Comparison of ENCODE assay signal across 13 cellular contexts in genomic region chr7:47392241-47392759, GRCh38.
DNase-seq lines count a peak whose midpoint lies in the region; ATAC-seq and TF ChIP-seq lines count a peak whose summit lies in the region.
"Had no signal": no experiment of that assay in that cellular context is flagged by ENCODE, and none has a peak within 500 bp of the region (broad histone marks: within the 10 kb centered on the region; RNA-seq: fewer than 3 reads in every experiment).

No MANE protein-coding gene starts in this region.

- H3K4me1 ChIP-seq in body of pancreas (peaks cover 22% of the 10 kb centered on the region), left ventricle myocardium inferior (peaks cover 15% of the 10 kb centered on the region)

- intact Hi-C loops in body of pancreas (cut with DNase I): no loop called here
- intact Hi-C loops in left ventricle myocardium inferior (cut with micrococcal nuclease): no loop called here
- intact Hi-C loops in posterior vena cava (cut with DNase I): no loop called here

- ATAC-seq in body of pancreas (peak; percentile 82), GM19324 (IDR thresholded peaks at IDR 0.05; ENCODE audit: low FRiP score, unreplicated experiment) (no peak)
- ATAC-seq: activated CD4-positive, CD25-positive, alpha-beta regulatory T cell treated with anti-CD3 and anti-CD28 coated beads, Interleukin-2, amount 50 U/mL, for 24 hours had no signal

- no peaks in the 10 kb centered on the region for H3K27me3 ChIP-seq in body of pancreas
- H3K27me3 ChIP-seq in left ventricle myocardium inferior (ENCODE audit: low read depth): no peaks in the 10 kb centered on the region

- TF ChIP-seq POLR2A in body of pancreas (IDR thresholded peaks at IDR 0.05): no peak

- H3K4me3 ChIP-seq in body of pancreas (no peak overlapping the region), left ventricle myocardium inferior (no peak overlapping the region)

- H3K27ac ChIP-seq in body of pancreas: peak overlapping the region in 3 of 4 donors; percentile 27 to 52 (median 41)
- peak overlapping the region; percentile 50 for H3K27ac ChIP-seq in left ventricle myocardium inferior (replicated peaks)

- H3K9me3 ChIP-seq in body of pancreas: no peaks in the 10 kb centered on the region
- H3K9me3 ChIP-seq in left ventricle myocardium inferior (replicated peaks): no peaks in the 10 kb centered on the region

- peak; percentile 94 for DNase-seq in AG20443 (ENCODE audit: low spot score)
- DNase-seq in body of pancreas: peak; percentile 68 to 89 (median 84)
- DNase-seq in left ventricle myocardium inferior: peak; percentile 80
- peak; percentile 91 for DNase-seq in posterior vena cava (ENCODE audit: low spot score)
- DNase-seq in OCI-M2 (lab: John Stamatoyannopoulos, UW; ENCODE audit: unreplicated experiment): no peak
- no peak for DNase-seq in activated T-cell treated with anti-CD3 and anti-CD28 coated beads, Interleukin-2, amount 50 U/mL, for 48 hours
- DNase-seq in UCSD-AML1 (lab: John Stamatoyannopoulos, UW; ENCODE audit: unreplicated experiment): no peak
- DNase-seq: activated naive CD4-positive, alpha-beta T cell treated with anti-CD3 and anti-CD28 coated beads for 36 hours; KG1; kidney glomerular epithelial cell; SHP77 treated with DMSO at 0.1 percent for 48 hours had no signal

- TF ChIP-seq CTCF in body of pancreas (IDR thresholded peaks at IDR 0.05) (peak in 6 of 7 experiments; percentile 31 to 69 (median 62)), left ventricle myocardium inferior (IDR thresholded peaks at IDR 0.05; ENCODE audit: borderline replicate concordance) (peak; percentile 68)

- WGBS in body of pancreas, 2 donors: 8 to 19% methylated on average over 16 to 17 of the region's 17 CpGs

- H3K36me3 ChIP-seq in body of pancreas (replicated peaks in 1 of 2; ENCODE audit: insufficient read depth in 1 of 2, low read depth in 2 of 2) (peaks cover 19 to 34% of the 10 kb centered on the region in 2 donors), left ventricle myocardium inferior (peaks cover 48% of the 10 kb centered on the region)

Comparison
In these comparisons a context has a peak if more than half of its experiments do, and no peak if none do; other contexts are left out.
1. DNase-seq: peak in AG20443 (single experiment), body of pancreas (4 of 4), left ventricle myocardium inferior (single experiment) and posterior vena cava (single experiment); none in OCI-M2 (single experiment), activated T-cell treated with anti-CD3 and anti-CD28 coated beads, Interleukin-2, amount 50 U/mL, for 48 hours (0 of 2) and UCSD-AML1 (single experiment).